In genomic region chr4:10535900-10536299, GRCh38 we compare ENCODE assay signal across 18 cellular contexts.
DNase-seq lines count a peak whose midpoint lies in the region; ATAC-seq and TF ChIP-seq lines count a peak whose summit lies in the region.
"Had no signal": no experiment of that assay in that cellular context is flagged by ENCODE, and none has a peak within 500 bp of the region (broad histone marks: within the 10 kb centered on the region; RNA-seq: fewer than 3 reads in every experiment).

No MANE protein-coding gene starts in this region.

- ATAC-seq in GM21786 (IDR thresholded peaks at IDR 0.05; ENCODE audit: unreplicated experiment) (peak; percentile 73), HG03442 (IDR thresholded peaks at IDR 0.05; ENCODE audit: unreplicated experiment) (peak; percentile 69), GM19463 (IDR thresholded peaks at IDR 0.05; ENCODE audit: unreplicated experiment) (no peak)
- ATAC-seq: left cardiac atrium; stimulated activated naive CD8-positive, alpha-beta T cell treated with anti-CD3 and anti-CD28 coated beads, Interleukin-15, Interleukin-2, amounts not matched to agents 100 U/mL and 50 U/mL, for 24 hours had no signal

- TF ChIP-seq CTCF in neural crest cell (conservative IDR thresholded peaks at IDR 0.05) = no peak

- H3K27ac Mint-ChIP-seq in neural crest cell (ENCODE audit: unreplicated experiment) = no peak overlapping the region
- H3K27ac Mint-ChIP-seq: activated naive CD8-positive, alpha-beta T cell treated with anti-CD3 and anti-CD28 coated beads, Interleukin-2, amount 10 ng/mL, durations not matched to agents 7 days and 5 days; activated T-helper 1 cell treated with anti-CD3 and anti-CD28 coated beads, Interleukin-12 subunit alpha, Interleukin-12 subunit beta, Interleukin-2, Interleukin-4 antibody, amounts not matched to agents 30 ng/mL and 10 ng/mL and 1 ng/mL, durations not matched to agents 14 hours and 24 hours and 36 hours; T-helper 1 cell treated with Interleukin-12 subunit alpha and Interleukin-12 subunit beta and Interleukin-4 antibody, amounts not matched to agents 30 μg/mL and 1 μg/mL, for 36 hours had no signal

- H3K4me1 Mint-ChIP-seq in neural crest cell = peaks cover 26% of the 10 kb centered on the region
- H3K4me1 Mint-ChIP-seq: activated naive CD8-positive, alpha-beta T cell treated with anti-CD3 and anti-CD28 coated beads, Interleukin-2, amount 10 ng/mL, durations not matched to agents 7 days and 5 days had no signal

- DNase-seq in NCI-H2107 treated with DMSO at 0.1 percent for 48 hours (lab: John Stamatoyannopoulos, UW; ENCODE audit: unreplicated experiment) = peak; percentile 36
- no peak for DNase-seq in NCI-H2107 (lab: John Stamatoyannopoulos, UW)
- no peak for DNase-seq in neural crest cell (ENCODE audit: low read depth, low spot score)
- no peak for DNase-seq in NCI-H1417 treated with DMSO at 0.1 percent for 48 hours (lab: John Stamatoyannopoulos, UW)
- no peak for DNase-seq in SK-N-DZ (ENCODE audit: low spot score)
- DNase-seq: activated naive CD8-positive, alpha-beta T cell treated with anti-CD3 and anti-CD28 coated beads, Interleukin-2, amount 10 ng/mL, durations not matched to agents 7 days and 5 days; dermis blood vessel endothelial cell; KBM-7; left cardiac atrium; NCI-H2171 treated with DMSO at 0.1 percent for 48 hours; NK-92 treated with Interleukin-12 subunit alpha and Interleukin-12 subunit beta, amount 100 ng/mL, for 24 hours; stimulated activated naive CD8-positive, alpha-beta T cell treated with anti-CD3 and anti-CD28 coated beads, Interleukin-15, Interleukin-2, amounts not matched to agents 100 U/mL and 50 U/mL, for 24 hours; upper lobe of left lung had no signal

- peak overlapping the region; percentile 28 for H3K4me3 Mint-ChIP-seq in neural crest cell
- H3K4me3 Mint-ChIP-seq: activated naive CD8-positive, alpha-beta T cell treated with anti-CD3 and anti-CD28 coated beads, Interleukin-2, amount 10 ng/mL, durations not matched to agents 7 days and 5 days; activated T-helper 1 cell treated with anti-CD3 and anti-CD28 coated beads, Interleukin-12 subunit alpha, Interleukin-12 subunit beta, Interleukin-2, Interleukin-4 antibody, amounts not matched to agents 30 ng/mL and 10 ng/mL and 1 ng/mL, durations not matched to agents 14 hours and 24 hours and 36 hours; T-helper 1 cell treated with Interleukin-12 subunit alpha and Interleukin-12 subunit beta and Interleukin-4 antibody, amounts not matched to agents 30 μg/mL and 1 μg/mL, for 36 hours had no signal

- H3K36me3 Mint-ChIP-seq in neural crest cell (ENCODE audit: low read depth) = no peaks in the 10 kb centered on the region
- H3K36me3 Mint-ChIP-seq: activated naive CD8-positive, alpha-beta T cell treated with anti-CD3 and anti-CD28 coated beads, Interleukin-2, amount 10 ng/mL, durations not matched to agents 7 days and 5 days had no signal

- no peaks in the 10 kb centered on the region for H3K27me3 Mint-ChIP-seq in neural crest cell (ENCODE audit: low read depth)

- no peaks in the 10 kb centered on the region for H3K9me3 Mint-ChIP-seq in neural crest cell
- H3K9me3 Mint-ChIP-seq: activated naive CD8-positive, alpha-beta T cell treated with anti-CD3 and anti-CD28 coated beads, Interleukin-2, amount 10 ng/mL, durations not matched to agents 7 days and 5 days; activated T-helper 1 cell treated with anti-CD3 and anti-CD28 coated beads, Interleukin-12 subunit alpha, Interleukin-12 subunit beta, Interleukin-2, Interleukin-4 antibody, amounts not matched to agents 30 ng/mL and 10 ng/mL and 1 ng/mL, durations not matched to agents 14 hours and 24 hours and 36 hours; T-helper 1 cell treated with Interleukin-12 subunit alpha and Interleukin-12 subunit beta and Interleukin-4 antibody, amounts not matched to agents 30 μg/mL and 1 μg/mL, for 36 hours had no signal
